In genomic region chr10:102151774-102152544, GRCh38 we compare ENCODE assay signal across 8 cellular contexts. TPM values are rescaled to one million over a fixed set of nuclear protein-coding genes. Genes with fewer than 3 reads are reported as not detected.
DNase-seq lines count a peak whose midpoint lies in the region; ATAC-seq and TF ChIP-seq lines count a peak whose summit lies in the region.

Gene NOLC1, plus strand, starts transcription at chr10:102152389. Its CDS starts 22 bp downstream, at chr10:102152411.

- no peaks in the 10 kb centered on the region for H3K9me3 ChIP-seq in CD8-positive, alpha-beta memory T cell (ENCODE audit: low read length)
- H3K9me3 ChIP-seq in lower lobe of right lung: no peaks in the 10 kb centered on the region

- H3K4me1 ChIP-seq in CD8-positive, alpha-beta memory T cell (ENCODE audit: insufficient read depth, low read length): peaks cover 22% of the 10 kb centered on the region
- peaks cover 20% of the 10 kb centered on the region for H3K4me1 ChIP-seq in lower lobe of right lung

- peaks cover 15% of the 10 kb centered on the region for H3K36me3 ChIP-seq in CD8-positive, alpha-beta memory T cell (ENCODE audit: insufficient read depth, low read length)
- H3K36me3 ChIP-seq in lower lobe of right lung: peaks cover 70% of the 10 kb centered on the region

- CTCF ChIA-PET in CD8-positive, alpha-beta memory T cell (lab: Charles Lee): interaction anchor here (0.6 to 2.5 kb wide), 11 partner anchors 8 to 352 kb away, joined by 3 to 10 read pairs (median 4); partner anchors contain the start of gene SUFU

- ATAC-seq in GM19468 (IDR thresholded peaks at IDR 0.05; ENCODE audit: extremely low read depth, unreplicated experiment) (peak; percentile 94), lower lobe of right lung (peak; percentile 98 to 99)

- H3K4me1 Mint-ChIP-seq in CD8-positive, alpha-beta memory T cell: peaks cover 33 to 55% (median 49%) of the 10 kb centered on the region in 3 donors

- H3K9me3 Mint-ChIP-seq in CD8-positive, alpha-beta memory T cell: no peaks in the 10 kb centered on the region

- peak within 1 kb of the TSS; percentile 91 for H3K4me3 ChIP-seq in CD8-positive, alpha-beta memory T cell (ENCODE audit: low read length)
- peak within 1 kb of the TSS; percentile 86 for H3K4me3 ChIP-seq in lower lobe of right lung

- H3K4me3 Mint-ChIP-seq in CD8-positive, alpha-beta memory T cell: peak within 1 kb of the TSS; percentile 88 to 99 (median 95)

- H3K27ac ChIP-seq in CD8-positive, alpha-beta memory T cell (ENCODE audit: low read depth, low read length): peak within 1 kb of the TSS; percentile 93
- peak within 1 kb of the TSS; percentile 89 for H3K27ac ChIP-seq in lower lobe of right lung

- no peaks in the 10 kb centered on the region for H3K27me3 Mint-ChIP-seq in CD8-positive, alpha-beta memory T cell

- peak; percentile 99 to 100 (median 100) for DNase-seq in CD8-positive, alpha-beta memory T cell
- DNase-seq in HS-5 (ENCODE audit: low read depth): peak; percentile 99
- peak; percentile 97 for DNase-seq in NK-92 treated with Interleukin-12 subunit alpha and Interleukin-12 subunit beta, amount 100 ng/mL, for 24 hours (lab: John Stamatoyannopoulos, UW)
- DNase-seq in activated CD8-positive, alpha-beta memory T cell treated with anti-CD3 and anti-CD28 coated beads for 24 hours: peak; percentile 100
- peak; percentile 99 for DNase-seq in effector CD4-positive, alpha-beta T cell
- peak; percentile 99 for DNase-seq in lower lobe of right lung
- DNase-seq in stimulated activated CD4-positive, alpha-beta T cell treated with anti-CD3 and anti-CD28 coated beads, TNF-alpha, amount 100 ng/mL, for 24 hours (ENCODE audit: low read depth in 3 of 3): peak; percentile 100

- intact Hi-C loops in lower lobe of right lung (cut with DNase I): no loop called here

- POLR2A ChIA-PET in CD8-positive, alpha-beta memory T cell (lab: Charles Lee): interaction anchor here (0.5 to 2.0 kb wide), 11 partner anchors 14 to 333 kb away, joined by 3 to 6 read pairs (median 3); partner anchors contain the start of genes C10orf95, HPS6, OGA and PPRC1

- peaks cover 0 to 60% (median 16%) of the 10 kb centered on the region in 3 donors for H3K36me3 Mint-ChIP-seq in CD8-positive, alpha-beta memory T cell

- peak within 1 kb of the TSS; percentile 93 to 99 (median 98) for H3K27ac Mint-ChIP-seq in CD8-positive, alpha-beta memory T cell

- no peak for TF ChIP-seq CTCF in lower lobe of right lung (IDR thresholded peaks at IDR 0.05)

- H3K27me3 ChIP-seq in CD8-positive, alpha-beta memory T cell (ENCODE audit: insufficient read depth, low read length, poor library complexity, severe bottlenecking): no peaks in the 10 kb centered on the region
- no peaks in the 10 kb centered on the region for H3K27me3 ChIP-seq in lower lobe of right lung (ENCODE audit: low read depth)

RNA-seq across cellular contexts. Expression of gene NOLC1, which starts in this region (rescaled TPM):
- total RNA-seq in CD8-positive, alpha-beta memory T cell: 100 to 1,000 TPM; 304 to 330 TPM
- 76.6 TPM for polyA plus RNA-seq in CD8-positive, alpha-beta memory T cell
- 31.0 TPM for total RNA-seq in lower lobe of right lung

Comparison
In these comparisons a context has a peak if more than half of its experiments do, and no peak if none do; other contexts are left out.
1. Peak in every context shown above with its lines: DNase-seq, ATAC-seq, H3K4me3 ChIP-seq and H3K27ac ChIP-seq.